Comparison of ENCODE assay signal across 1 cellular context in the genomic region with DNA sequence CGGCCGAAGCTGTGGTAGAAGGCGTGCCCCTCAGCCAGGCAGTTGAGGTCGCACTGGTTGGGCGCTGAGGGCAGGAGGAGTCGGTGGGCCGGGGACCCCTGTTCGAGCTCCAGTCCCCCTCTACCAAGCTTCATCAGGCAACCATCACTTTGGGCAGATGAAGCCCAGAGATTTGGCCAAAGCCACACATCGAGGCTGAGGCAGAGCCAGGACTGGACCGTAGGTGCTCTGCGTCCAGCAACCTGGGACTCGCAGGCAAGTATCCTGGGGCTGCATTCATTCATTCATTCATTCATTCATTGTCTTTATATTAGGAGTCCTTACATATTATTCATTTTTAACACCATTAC.
TF ChIP-seq lines count a peak whose summit lies in the region.

No MANE protein-coding gene starts in this region.

TF ChIP-seq in HepG2, 621 proteins besides CTCF, POLR2A, EP300 and RAD21:
- TF ChIP-seq ZFP90 (CRISPR knock-in tag; IDR thresholded peaks at IDR 0.05; ENCODE audit: borderline replicate concordance) (peak; percentile 98), HOXA3 (CRISPR knock-in tag; IDR thresholded peaks at IDR 0.05) (no peak), ZBTB21 (CRISPR knock-in tag; IDR thresholded peaks at IDR 0.05) (no peak)
- TF ChIP-seq, protein P1, sequence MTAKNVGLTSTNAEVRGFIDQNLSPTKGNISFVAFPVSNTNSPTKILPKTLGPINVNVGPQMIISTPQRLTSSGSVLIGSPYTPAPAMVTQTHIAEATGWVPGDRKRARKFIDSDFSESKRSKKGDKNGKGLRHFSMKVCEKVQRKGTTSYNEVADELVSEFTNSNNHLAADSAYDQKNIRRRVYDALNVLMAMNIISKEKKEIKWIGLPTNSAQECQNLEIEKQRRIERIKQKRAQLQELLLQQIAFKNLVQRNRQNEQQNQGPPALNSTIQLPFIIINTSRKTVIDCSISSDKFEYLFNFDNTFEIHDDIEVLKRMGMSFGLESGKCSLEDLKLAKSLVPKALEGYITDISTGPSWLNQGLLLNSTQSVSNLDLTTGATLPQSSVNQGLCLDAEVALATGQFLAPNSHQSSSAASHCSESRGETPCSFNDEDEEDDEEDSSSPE (CRISPR knock-in tag; IDR thresholded peaks at IDR 0.05) = no peak
TF ChIP-seq in HepG2: peak in this region for 1.
